Comparison of ENCODE assay signal across 2 cellular contexts in the genomic region with DNA sequence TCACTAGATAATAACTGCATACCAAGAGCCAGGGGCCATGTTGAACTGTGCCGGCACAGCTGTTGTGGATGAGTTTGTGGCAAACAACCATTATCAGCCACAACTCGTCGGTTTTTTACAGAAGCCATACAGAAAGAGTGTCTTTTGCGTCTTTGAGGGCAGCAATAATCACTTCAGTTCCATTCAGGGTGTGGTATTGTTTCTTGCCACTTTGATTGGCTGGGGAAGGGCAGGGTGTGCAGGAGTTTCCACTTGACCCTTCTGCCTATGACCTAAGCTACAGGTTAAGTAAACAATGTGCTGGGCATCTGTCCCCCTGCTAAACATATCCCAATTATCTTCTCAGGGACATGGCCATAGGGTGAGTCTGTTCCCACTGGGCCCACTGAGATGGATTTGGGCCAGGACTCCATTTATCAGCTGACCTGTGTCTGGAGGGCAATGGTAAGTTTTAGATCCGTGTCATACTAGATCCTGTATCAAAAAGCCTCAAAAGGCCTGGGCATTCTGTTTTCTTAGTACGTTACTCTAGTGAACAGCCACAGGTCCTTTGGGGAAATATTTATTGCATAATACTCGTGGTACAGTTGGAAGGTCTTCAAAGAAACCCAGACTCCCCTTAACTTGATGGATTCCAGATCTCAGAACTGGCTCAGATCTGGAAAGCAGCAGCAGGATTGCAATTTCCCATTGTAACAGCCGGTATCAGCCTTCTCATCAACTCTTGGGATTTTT.
TF ChIP-seq lines count a peak whose summit lies in the region.

No MANE protein-coding gene starts in this region.

TF ChIP-seq in A549, 52 proteins besides CTCF, POLR2A, EP300 and RAD21:
- TF ChIP-seq ESRRA (IDR thresholded peaks at IDR 0.05; ENCODE audit: borderline replicate concordance, low read length) (no peak), ZNF302 (CRISPR knock-in tag; IDR thresholded peaks at IDR 0.05) (no peak), CEBPB (IDR thresholded peaks at IDR 0.05) (peak; percentile 13 to 28; a peak in 2 of 4 replicates)

TF ChIP-seq in endothelial cell of umbilical vein, 7 proteins besides CTCF, POLR2A, EP300 and RAD21:
- TF ChIP-seq, protein P1, sequence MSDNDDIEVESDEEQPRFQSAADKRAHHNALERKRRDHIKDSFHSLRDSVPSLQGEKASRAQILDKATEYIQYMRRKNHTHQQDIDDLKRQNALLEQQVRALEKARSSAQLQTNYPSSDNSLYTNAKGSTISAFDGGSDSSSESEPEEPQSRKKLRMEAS (IDR thresholded peaks at IDR 0.05; ENCODE audit: insufficient read depth, insufficient read length) = no peak
- TF ChIP-seq POLR2AphosphoS5 (IDR thresholded peaks at IDR 0.05; ENCODE audit: insufficient read depth, low read depth, low read length) (no peak), FOS (IDR thresholded peaks at IDR 0.05; ENCODE audit: borderline replicate concordance, insufficient read depth, low read length) (no peak), GATA2 (IDR thresholded peaks at IDR 0.05; ENCODE audit: insufficient read depth, insufficient read length, low read depth, low read length) (no peak), MYC (IDR thresholded peaks at IDR 0.05; ENCODE audit: low read depth, low read length) (no peak), JUN (IDR thresholded peaks at IDR 0.05; ENCODE audit: borderline replicate concordance, insufficient read depth, insufficient read length, low read depth) (no peak), EZH2 (IDR thresholded peaks at IDR 0.05; ENCODE audit: borderline replicate concordance, low read depth, low read length, severe bottlenecking) (no peak)
